ENCODE assay signal across 9 cellular contexts in the genomic region with DNA sequence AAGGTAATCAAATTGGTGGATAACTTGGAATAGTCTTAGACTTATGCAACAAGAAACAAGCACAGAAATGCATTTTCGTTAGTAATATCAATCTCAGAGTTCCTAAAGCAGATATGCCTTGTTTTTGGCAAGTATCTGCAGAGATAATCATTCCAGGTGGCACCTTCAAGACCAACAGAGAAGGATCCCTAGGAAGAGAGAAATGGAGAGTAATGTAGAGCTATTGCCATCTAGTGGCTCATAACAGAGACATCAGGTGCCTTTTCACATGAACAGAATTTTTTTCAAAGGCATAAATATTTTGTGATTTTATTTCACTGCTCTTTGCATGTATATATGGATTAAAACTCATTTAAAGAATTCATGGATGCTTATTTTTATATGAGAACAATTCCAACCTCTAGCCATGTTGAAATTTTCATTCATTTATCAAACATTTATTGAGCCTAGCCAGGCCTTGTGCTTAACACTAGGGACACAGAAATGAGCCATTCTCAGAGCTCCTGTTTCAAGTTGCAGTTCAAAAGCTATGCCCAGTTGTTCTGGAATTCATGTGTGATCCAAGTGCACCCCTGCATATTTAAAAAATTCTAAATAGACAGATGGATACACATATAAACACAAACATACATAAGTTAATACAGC.
DNase-seq lines count a peak whose midpoint lies in the region; ATAC-seq, FAIRE-seq and TF ChIP-seq lines count a peak whose summit lies in the region.
"Had no signal": no experiment of that assay in that cellular context is flagged by ENCODE, and none has a peak within 500 bp of the region (broad histone marks: within the 10 kb centered on the region; RNA-seq: fewer than 3 reads in every experiment).

No MANE protein-coding gene starts in this region.

- FAIRE-seq in GM12892 (lab: Jason Lieb, UNC): no peak

- no peaks in the 10 kb centered on the region for H3K79me2 ChIP-seq in OCI-LY1 (ENCODE audit: insufficient read depth, low read length)

- H3K4me3 ChIP-seq in OCI-LY1 (ENCODE audit: low read depth, low read length, poor library complexity, severe bottlenecking): no peak overlapping the region
- H3K4me3 ChIP-seq: SJCRH30 had no signal

- no peaks in the 10 kb centered on the region for H4K20me1 ChIP-seq in OCI-LY1 (ENCODE audit: insufficient read depth, low read length)

- TF ChIP-seq EP300 in Ishikawa (IDR thresholded peaks at IDR 0.05; ENCODE audit: borderline replicate concordance): no peak

- no peak for TF ChIP-seq POLR2A in GM12892 (IDR thresholded peaks at IDR 0.05; ENCODE audit: low read depth, low read length)

- no peaks in the 10 kb centered on the region for H3F3A ChIP-seq in OCI-LY1 (ENCODE audit: insufficient read depth, low read length)

- H2AFZ ChIP-seq in OCI-LY1 (ENCODE audit: low read length): no peak overlapping the region

- H3K9me2 ChIP-seq in OCI-LY1 (ENCODE audit: low read depth, low read length): no peaks in the 10 kb centered on the region

- peak; percentile 29 for DNase-seq in DMS 273 treated with DMSO at 0.1 percent for 48 hours (lab: John Stamatoyannopoulos, UW)
- no peak for DNase-seq in GM20000 (ENCODE audit: low spot score)
- peak; percentile 5 for DNase-seq in epithelial cell of prostate (ENCODE audit: low read depth, low spot score)
- peak; percentile 9 for DNase-seq in putamen (ENCODE audit: low spot score)
- no peak for DNase-seq in GM12892 (ENCODE audit: insufficient read length)
- DNase-seq in omental fat pad (ENCODE audit: low spot score): no peak

- H3K36me3 ChIP-seq in OCI-LY1 (ENCODE audit: insufficient read depth, low read length): no peaks in the 10 kb centered on the region
- H3K36me3 ChIP-seq: SJCRH30 had no signal

- no peaks in the 10 kb centered on the region for H3K4me1 ChIP-seq in OCI-LY1 (ENCODE audit: insufficient read depth, low read length, severe bottlenecking)
- H3K4me1 ChIP-seq: SJCRH30 had no signal

- H3K27me3 ChIP-seq in OCI-LY1 (ENCODE audit: insufficient read depth, low read length): no peaks in the 10 kb centered on the region
- H3K27me3 ChIP-seq: SJCRH30 had no signal

- H3K9ac ChIP-seq in OCI-LY1 (ENCODE audit: low read length): no peak overlapping the region

- TF ChIP-seq RAD21 in Ishikawa (IDR thresholded peaks at IDR 0.05; ENCODE audit: low read depth): peak; percentile 78

- H3K9me3 ChIP-seq in OCI-LY1 (ENCODE audit: low read length): no peaks in the 10 kb centered on the region
- H3K9me3 ChIP-seq: SJCRH30 had no signal

- H3K27ac ChIP-seq in OCI-LY1 (ENCODE audit: low read depth, low read length, poor library complexity, severe bottlenecking) (no peak overlapping the region), epithelial cell of prostate (no peak overlapping the region)
- H3K27ac ChIP-seq: SJCRH30 had no signal

- H3K4me2 ChIP-seq in OCI-LY1 (ENCODE audit: low read length): no peak overlapping the region

- no peak for ATAC-seq in omental fat pad (ENCODE audit: low FRiP score)

- TF ChIP-seq CTCF in GM20000 (IDR thresholded peaks at IDR 0.05; ENCODE audit: extremely low read depth, missing control alignments) (peak; percentile 36), OCI-LY1 (IDR thresholded peaks at IDR 0.05; ENCODE audit: low read length) (peak; percentile 67; the same call in 1 of the 2 replicates), omental fat pad (IDR thresholded peaks at IDR 0.05) (no peak)

TF ChIP-seq in Ishikawa, 13 proteins besides CTCF, POLR2A, EP300 and RAD21:
- TF ChIP-seq EGR1 (IDR thresholded peaks at IDR 0.05): no peak

Comparison
In these comparisons a context has a peak if more than half of its experiments do, and no peak if none do; other contexts are left out.
1. DNase-seq: peak in DMS 273 treated with DMSO at 0.1 percent for 48 hours (single experiment), epithelial cell of prostate (single experiment) and putamen (single experiment); none in GM20000 (single experiment), GM12892 (single experiment) and omental fat pad (single experiment).
2. CTCF ChIP-seq: peak in GM20000 (single experiment) and OCI-LY1 (single experiment); none in omental fat pad (0 of 3).